Comparison of ENCODE assay signal across 26 cellular contexts in the genomic region with DNA sequence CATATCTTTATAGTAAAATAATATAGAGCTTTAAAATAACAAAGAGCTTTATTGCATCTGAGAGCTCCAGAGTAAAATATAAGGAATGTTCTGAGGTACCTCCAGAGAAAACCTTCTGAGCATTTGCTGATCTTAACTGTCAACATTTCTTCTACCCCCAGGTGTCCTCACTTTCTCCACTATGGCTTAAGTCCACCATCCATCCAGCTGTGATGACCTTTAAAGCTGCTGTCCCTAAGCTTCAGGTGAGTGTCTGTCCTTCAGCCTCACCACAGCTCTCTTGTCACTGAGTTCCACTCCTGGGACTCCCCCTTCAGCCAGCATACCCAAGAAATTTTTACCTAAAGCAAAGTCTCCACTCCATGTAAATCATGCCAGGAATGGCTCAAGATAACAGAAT.
"Had no signal": no experiment of that assay in that cellular context is flagged by ENCODE, and none has a peak within 500 bp of the region (broad histone marks: within the 10 kb centered on the region; RNA-seq: fewer than 3 reads in every experiment).

No MANE protein-coding gene starts in this region.

- H3K36me3 ChIP-seq: adrenal gland, ascending aorta, brain microvascular endothelial cell, left ventricle myocardium inferior, prostate gland, right atrium auricular region, tibial artery had no signal

- DNase-seq: activated B cell treated with CpG ODN at 0.5 μM for 24 hours; activated CD4-positive, alpha-beta T cell treated with anti-CD3 and anti-CD28 coated beads for 36 hours; activated CD4-positive, alpha-beta T cell treated with anti-CD3 and anti-CD28 coated beads, Interleukin-2, amount 50 U/mL, for 4 hours; activated CD8-positive, alpha-beta memory T cell treated with anti-CD3 and anti-CD28 coated beads, Interleukin-2, amount 50 U/mL, for 48 hours; activated naive CD4-positive, alpha-beta T cell; activated T-cell treated with anti-CD3 and anti-CD28 coated beads, Interleukin-2, amount 50 U/mL, for 4 hours; adrenal gland; brain microvascular endothelial cell; central memory CD4-positive, alpha-beta T cell; effector memory CD8-positive, alpha-beta T cell; kidney glomerular epithelial cell; left ventricle myocardium inferior; naive thymus-derived CD8-positive, alpha-beta T cell; stimulated activated CD4-positive, alpha-beta T cell treated with anti-CD3 and anti-CD28 coated beads, Interleukin-1b, Interleukin-23, amount 100 ng/mL, for 48 hours; stimulated activated naive CD8-positive, alpha-beta T cell treated with anti-CD3 and anti-CD28 coated beads, Interleukin-15, amount 100 ng/mL, for 72 hours; T-helper 17 cell; tibial artery had no signal

- H3K27me3 ChIP-seq: adrenal gland, ascending aorta, brain microvascular endothelial cell, right atrium auricular region, tibial artery had no signal

- FAIRE-seq: colon, urothelium cell line had no signal

- ATAC-seq: activated CD4-positive, alpha-beta T cell treated with anti-CD3 and anti-CD28 coated beads for 36 hours; activated T-cell treated with anti-CD3 and anti-CD28 coated beads, Interleukin-2, amount 50 U/mL, for 4 hours; effector memory CD8-positive, alpha-beta T cell; naive thymus-derived CD8-positive, alpha-beta T cell; stimulated activated naive CD8-positive, alpha-beta T cell treated with anti-CD3 and anti-CD28 coated beads, Interleukin-15, amount 100 ng/mL, for 72 hours; T-helper 17 cell had no signal

- H3K4me3 ChIP-seq: adrenal gland, ascending aorta, left ventricle myocardium inferior, prostate gland, right atrium auricular region, skin epidermis, tibial artery had no signal

- H3K4me1 Mint-ChIP-seq: activated B cell treated with CpG ODN at 0.5 μM for 24 hours; activated CD4-positive, alpha-beta T cell treated with anti-CD3 and anti-CD28 coated beads for 36 hours; naive thymus-derived CD8-positive, alpha-beta T cell; stimulated activated naive CD8-positive, alpha-beta T cell treated with anti-CD3 and anti-CD28 coated beads, Interleukin-15, amount 100 ng/mL, for 72 hours; T-helper 17 cell had no signal

- H3K9me3 Mint-ChIP-seq: activated B cell treated with CpG ODN at 0.5 μM for 24 hours; activated T-cell treated with anti-CD3 and anti-CD28 coated beads, Interleukin-2, amount 50 U/mL, for 4 hours; activated T-helper 2 cell treated with anti-CD3 and anti-CD28 coated beads, Interferon-gamma antibody, Interleukin-2, Interleukin-4, amounts not matched to agents 10 μg/mL and 5 μg/mL and 100 μg/mL, durations not matched to agents 14 hours and 24 hours and 36 hours; effector memory CD8-positive, alpha-beta T cell; mesothelial cell of epicardium had no signal

- H3K4me1 ChIP-seq: adrenal gland, ascending aorta, prostate gland, tibial artery had no signal

- H3K27ac ChIP-seq: adrenal gland, ascending aorta, brain microvascular endothelial cell, left ventricle myocardium inferior, prostate gland, right atrium auricular region, skin epidermis, tibial artery had no signal

- H3K36me3 Mint-ChIP-seq: activated naive CD8-positive, alpha-beta T cell; naive thymus-derived CD8-positive, alpha-beta T cell had no signal

- H3K27ac Mint-ChIP-seq: activated B cell treated with CpG ODN at 0.5 μM for 24 hours; activated CD4-positive, alpha-beta T cell treated with anti-CD3 and anti-CD28 coated beads for 36 hours; activated naive CD8-positive, alpha-beta T cell; activated T-helper 2 cell treated with anti-CD3 and anti-CD28 coated beads, Interferon-gamma antibody, Interleukin-2, Interleukin-4, amounts not matched to agents 10 μg/mL and 5 μg/mL and 100 μg/mL, durations not matched to agents 14 hours and 24 hours and 36 hours; effector memory CD8-positive, alpha-beta T cell; mesothelial cell of epicardium; naive thymus-derived CD8-positive, alpha-beta T cell; stimulated activated naive CD8-positive, alpha-beta T cell treated with anti-CD3 and anti-CD28 coated beads, Interleukin-15, amount 100 ng/mL, for 72 hours; T-helper 17 cell had no signal

- H3K4me3 Mint-ChIP-seq: activated B cell treated with CpG ODN at 0.5 μM for 24 hours; activated CD4-positive, alpha-beta T cell treated with anti-CD3 and anti-CD28 coated beads for 36 hours; activated naive CD8-positive, alpha-beta T cell; activated T-cell treated with anti-CD3 and anti-CD28 coated beads, Interleukin-2, amount 50 U/mL, for 4 hours; effector memory CD8-positive, alpha-beta T cell; mesothelial cell of epicardium; naive thymus-derived CD8-positive, alpha-beta T cell; stimulated activated naive CD8-positive, alpha-beta T cell treated with anti-CD3 and anti-CD28 coated beads, Interleukin-15, amount 100 ng/mL, for 72 hours; T-helper 17 cell had no signal
